In genomic region chr10:117174439-117175214, GRCh38 we compare ENCODE assay signal across 1 cellular context.
TF ChIP-seq lines count a peak whose summit lies in the region.

No MANE protein-coding gene starts in this region.

TF ChIP-seq in HepG2, 621 proteins besides CTCF, POLR2A, EP300 and RAD21 (continued from another document):
- TF ChIP-seq HNF1B (CRISPR knock-in tag; IDR thresholded peaks at IDR 0.05), result peak; percentile 72
- TF ChIP-seq TARDBP (CRISPR knock-in tag; IDR thresholded peaks at IDR 0.05), result 0 out of 2 replicates have a peak, but pooled peaks have one; percentile 27
- TF ChIP-seq ZBTB1 (CRISPR knock-in tag; IDR thresholded peaks at IDR 0.05; ENCODE audit: borderline replicate concordance), result no peak
- TF ChIP-seq ZNF317 (CRISPR knock-in tag; IDR thresholded peaks at IDR 0.05), result 0 out of 2 replicates have a peak, but pooled peaks have one; percentile 44
- no peak; the same call in 1 of the 2 replicates for TF ChIP-seq MYC (CRISPR knock-in tag; IDR thresholded peaks at IDR 0.05; ENCODE audit: borderline replicate concordance)
- 0 out of 2 replicates have a peak, but pooled peaks have one; percentile 29 for TF ChIP-seq SAP130 (CRISPR knock-in tag; IDR thresholded peaks at IDR 0.05; ENCODE audit: low read depth)
- TF ChIP-seq, protein P1, sequence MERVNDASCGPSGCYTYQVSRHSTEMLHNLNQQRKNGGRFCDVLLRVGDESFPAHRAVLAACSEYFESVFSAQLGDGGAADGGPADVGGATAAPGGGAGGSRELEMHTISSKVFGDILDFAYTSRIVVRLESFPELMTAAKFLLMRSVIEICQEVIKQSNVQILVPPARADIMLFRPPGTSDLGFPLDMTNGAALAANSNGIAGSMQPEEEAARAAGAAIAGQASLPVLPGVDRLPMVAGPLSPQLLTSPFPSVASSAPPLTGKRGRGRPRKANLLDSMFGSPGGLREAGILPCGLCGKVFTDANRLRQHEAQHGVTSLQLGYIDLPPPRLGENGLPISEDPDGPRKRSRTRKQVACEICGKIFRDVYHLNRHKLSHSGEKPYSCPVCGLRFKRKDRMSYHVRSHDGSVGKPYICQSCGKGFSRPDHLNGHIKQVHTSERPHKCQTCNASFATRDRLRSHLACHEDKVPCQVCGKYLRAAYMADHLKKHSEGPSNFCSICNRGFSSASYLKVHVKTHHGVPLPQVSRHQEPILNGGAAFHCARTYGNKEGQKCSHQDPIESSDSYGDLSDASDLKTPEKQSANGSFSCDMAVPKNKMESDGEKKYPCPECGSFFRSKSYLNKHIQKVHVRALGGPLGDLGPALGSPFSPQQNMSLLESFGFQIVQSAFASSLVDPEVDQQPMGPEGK (CRISPR knock-in tag; IDR thresholded peaks at IDR 0.05), result peak; percentile 46
- no peak for TF ChIP-seq ZNF841 (CRISPR knock-in tag; IDR thresholded peaks at IDR 0.05; ENCODE audit: borderline replicate concordance)
- TF ChIP-seq, protein P2, sequence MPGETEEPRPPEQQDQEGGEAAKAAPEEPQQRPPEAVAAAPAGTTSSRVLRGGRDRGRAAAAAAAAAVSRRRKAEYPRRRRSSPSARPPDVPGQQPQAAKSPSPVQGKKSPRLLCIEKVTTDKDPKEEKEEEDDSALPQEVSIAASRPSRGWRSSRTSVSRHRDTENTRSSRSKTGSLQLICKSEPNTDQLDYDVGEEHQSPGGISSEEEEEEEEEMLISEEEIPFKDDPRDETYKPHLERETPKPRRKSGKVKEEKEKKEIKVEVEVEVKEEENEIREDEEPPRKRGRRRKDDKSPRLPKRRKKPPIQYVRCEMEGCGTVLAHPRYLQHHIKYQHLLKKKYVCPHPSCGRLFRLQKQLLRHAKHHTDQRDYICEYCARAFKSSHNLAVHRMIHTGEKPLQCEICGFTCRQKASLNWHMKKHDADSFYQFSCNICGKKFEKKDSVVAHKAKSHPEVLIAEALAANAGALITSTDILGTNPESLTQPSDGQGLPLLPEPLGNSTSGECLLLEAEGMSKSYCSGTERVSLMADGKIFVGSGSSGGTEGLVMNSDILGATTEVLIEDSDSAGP (CRISPR knock-in tag; IDR thresholded peaks at IDR 0.05; ENCODE audit: borderline replicate concordance), result 0 out of 2 replicates have a peak, but pooled peaks have one; percentile 45
- TF ChIP-seq RNF2 (conservative IDR thresholded peaks at IDR 0.05; ENCODE audit: low read depth), result no peak
- 0 out of 2 replicates have a peak, but pooled peaks have one; percentile 15 for TF ChIP-seq ZSCAN21 (CRISPR knock-in tag; IDR thresholded peaks at IDR 0.05; ENCODE audit: borderline replicate concordance)
- TF ChIP-seq PRDM15 (CRISPR knock-in tag; IDR thresholded peaks at IDR 0.05), result peak; percentile 95
- 0 out of 2 replicates have a peak, but pooled peaks have one; percentile 24 for TF ChIP-seq GATAD1 (CRISPR knock-in tag; IDR thresholded peaks at IDR 0.05)
- TF ChIP-seq, protein P3, sequence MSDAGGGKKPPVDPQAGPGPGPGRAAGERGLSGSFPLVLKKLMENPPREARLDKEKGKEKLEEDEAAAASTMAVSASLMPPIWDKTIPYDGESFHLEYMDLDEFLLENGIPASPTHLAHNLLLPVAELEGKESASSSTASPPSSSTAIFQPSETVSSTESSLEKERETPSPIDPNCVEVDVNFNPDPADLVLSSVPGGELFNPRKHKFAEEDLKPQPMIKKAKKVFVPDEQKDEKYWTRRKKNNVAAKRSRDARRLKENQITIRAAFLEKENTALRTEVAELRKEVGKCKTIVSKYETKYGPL (CRISPR knock-in tag; IDR thresholded peaks at IDR 0.05), result no peak
- TF ChIP-seq XRCC5 (optimal IDR thresholded peaks at IDR 0.05; ENCODE audit: low read length), result peak; percentile 69
- peak; percentile 72 for TF ChIP-seq ZFP90 (CRISPR knock-in tag; IDR thresholded peaks at IDR 0.05; ENCODE audit: borderline replicate concordance)
- TF ChIP-seq HMGXB4 (CRISPR knock-in tag; IDR thresholded peaks at IDR 0.05; ENCODE audit: borderline replicate concordance in 1 of 2, low read depth in 1 of 2), result peak; percentile 33 to 53; a peak in 2 of 4 replicates
- peak; percentile 23; the same call in 1 of the 2 replicates for TF ChIP-seq BCL6 (CRISPR knock-in tag; IDR thresholded peaks at IDR 0.05)
- TF ChIP-seq PAXIP1 (CRISPR knock-in tag; conservative IDR thresholded peaks at IDR 0.05), result 0 out of 2 replicates have a peak, but pooled peaks have one; percentile 34
- TF ChIP-seq SP5 (CRISPR knock-in tag; IDR thresholded peaks at IDR 0.05; ENCODE audit: borderline replicate concordance, low read depth), result peak; percentile 49; the same call in 1 of the 2 replicates
- no peak for TF ChIP-seq TIGD3 (CRISPR knock-in tag; IDR thresholded peaks at IDR 0.05; ENCODE audit: borderline replicate concordance)
- no peak for TF ChIP-seq ZNF225 (CRISPR knock-in tag; IDR thresholded peaks at IDR 0.05)
- peak; percentile 70 for TF ChIP-seq SMC3 (IDR thresholded peaks at IDR 0.05; ENCODE audit: low read length)
